ENCODE assay signal across 13 cellular contexts in the genomic region with DNA sequence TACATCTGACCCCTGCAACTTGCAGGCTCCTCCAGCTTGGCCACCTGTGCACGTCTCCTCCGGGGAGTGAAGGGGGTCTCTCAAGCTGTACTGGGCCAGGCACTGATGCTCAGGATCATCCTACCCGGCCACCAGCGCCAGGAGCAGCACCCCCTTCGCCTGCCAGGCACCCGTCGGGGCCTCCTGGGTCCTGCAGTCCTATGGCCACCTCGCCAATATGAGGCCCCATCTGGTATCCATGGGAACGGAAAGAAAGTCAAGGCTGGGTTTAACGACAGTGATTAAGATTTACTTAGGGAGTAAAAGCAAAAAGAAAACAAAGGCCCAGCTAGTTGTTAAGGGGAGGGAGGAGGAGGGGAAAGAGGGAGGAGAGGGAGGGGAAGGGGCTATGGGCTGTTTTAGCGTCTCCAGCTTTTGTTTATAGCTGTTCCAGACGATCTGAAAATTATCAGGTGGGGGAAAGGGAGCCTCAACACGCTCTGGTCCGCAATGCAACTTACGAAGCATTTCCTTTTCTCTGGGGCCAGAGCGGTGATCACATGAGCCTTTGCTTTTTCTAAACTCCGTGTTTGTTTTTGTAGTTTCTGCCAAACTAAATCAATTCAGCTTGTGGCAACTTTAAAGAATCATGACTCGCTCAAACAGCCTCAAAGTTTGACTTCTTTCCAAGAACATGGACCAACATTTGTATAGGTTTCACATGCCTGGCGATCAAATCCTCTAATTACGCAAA.
DNase-seq lines count a peak whose midpoint lies in the region; ATAC-seq and TF ChIP-seq lines count a peak whose summit lies in the region.
"Had no signal": no experiment of that assay in that cellular context is flagged by ENCODE, and none has a peak within 500 bp of the region (broad histone marks: within the 10 kb centered on the region; RNA-seq: fewer than 3 reads in every experiment).

No MANE protein-coding gene starts in this region.

- no peak overlapping the region for H3K9ac ChIP-seq in neural progenitor cell
- H3K9ac ChIP-seq: BLaER1 treated with 17β-estradiol and CSF1 and Interleukin-3, amounts not matched to agents 10 nM and 100 nM had no signal

- no peak overlapping the region for H2AFZ ChIP-seq in neural progenitor cell (replicated peaks)

- no TSS peak for BruUV-seq in A673 (replicated peaks; lab: Mats Ljungman, UMichigan)

- H3K36me3 ChIP-seq in A673 (ENCODE audit: insufficient read depth, low read length, poor library complexity, severe bottlenecking) (no peaks in the 10 kb centered on the region), neural progenitor cell (no peaks in the 10 kb centered on the region)
- H3K36me3 ChIP-seq: BLaER1 treated with 17β-estradiol and CSF1 and Interleukin-3, amounts not matched to agents 10 nM and 100 nM had no signal

- intact Hi-C loops in A673 (cut with micrococcal nuclease; ENCODE audit: unreplicated experiment): no loop called here

- DNase-seq in A673 (ENCODE audit: low spot score): peak; percentile 54
- peak; percentile 64 for DNase-seq in NCI-H2227 (lab: John Stamatoyannopoulos, UW; ENCODE audit: unreplicated experiment)
- DNase-seq in fibroblast of gingiva (ENCODE audit: low read depth): peak; percentile 100
- DNase-seq in neural progenitor cell (ENCODE audit: low spot score): peak; percentile 59
- DNase-seq in effector CD8-positive, alpha-beta T cell (lab: John Stamatoyannopoulos, UW): no peak
- no peak for DNase-seq in NCI-H187 treated with DMSO at 0.1 percent for 48 hours (lab: John Stamatoyannopoulos, UW)
- no peak for DNase-seq in NCI-H128 (lab: John Stamatoyannopoulos, UW; ENCODE audit: unreplicated experiment)
- DNase-seq: left cardiac atrium, NCI-H187, T-helper 9 cell had no signal

- H3K27ac ChIP-seq in A673 (ENCODE audit: low read depth, low read length, poor library complexity, severe bottlenecking): peak overlapping the region; percentile 5
- H3K27ac ChIP-seq in neural progenitor cell: no peak overlapping the region
- H3K27ac ChIP-seq: BLaER1 treated with 17β-estradiol and CSF1 and Interleukin-3, amounts not matched to agents 10 nM and 100 nM had no signal

- H3K4me3 Mint-ChIP-seq in neural progenitor cell: no peak overlapping the region
- H3K4me3 Mint-ChIP-seq: activated naive CD4-positive, alpha-beta T cell treated with anti-CD3 and anti-CD28 coated beads, Interleukin-2, amount 50 U/mL, for 24 hours had no signal

- H3K4me1 Mint-ChIP-seq in neural progenitor cell: peaks cover 38% of the 10 kb centered on the region
- H3K4me1 Mint-ChIP-seq: activated naive CD4-positive, alpha-beta T cell treated with anti-CD3 and anti-CD28 coated beads, Interleukin-2, amount 50 U/mL, for 24 hours had no signal

- no peak for ATAC-seq in GM21529 (IDR thresholded peaks at IDR 0.05; ENCODE audit: unreplicated experiment)

- peaks cover 48% of the 10 kb centered on the region for H3K79me2 ChIP-seq in neural progenitor cell (ENCODE audit: low read depth)

- peaks cover 8% of the 10 kb centered on the region for H3K36me3 Mint-ChIP-seq in neural progenitor cell
- H3K36me3 Mint-ChIP-seq: activated naive CD4-positive, alpha-beta T cell treated with anti-CD3 and anti-CD28 coated beads, Interleukin-2, amount 50 U/mL, for 24 hours had no signal

- H3K27me3 ChIP-seq in A673 (replicated peaks; ENCODE audit: insufficient read depth, low read depth, low read length, poor library complexity): no peaks in the 10 kb centered on the region
- H3K27me3 ChIP-seq in neural progenitor cell: no peaks in the 10 kb centered on the region
- H3K27me3 ChIP-seq: BLaER1 treated with 17β-estradiol and CSF1 and Interleukin-3, amounts not matched to agents 10 nM and 100 nM had no signal

- H3K4me3 ChIP-seq in A673 (ENCODE audit: low read depth, low read length, poor library complexity, severe bottlenecking) (no peak overlapping the region), neural progenitor cell (no peak overlapping the region)
- H3K4me3 ChIP-seq: BLaER1 treated with 17β-estradiol and CSF1 and Interleukin-3, amounts not matched to agents 10 nM and 100 nM had no signal

- H3K27ac Mint-ChIP-seq in neural progenitor cell: peak overlapping the region; percentile 73
- H3K27ac Mint-ChIP-seq: activated naive CD4-positive, alpha-beta T cell treated with anti-CD3 and anti-CD28 coated beads, Interleukin-2, amount 50 U/mL, for 24 hours had no signal

- POLR2A ChIA-PET in A673 (lab: Charles Lee; ENCODE audit: low non-redundant PET): no interaction called here

- H3K4me1 ChIP-seq in A673 (ENCODE audit: insufficient read depth, low read length, poor library complexity, severe bottlenecking): peaks cover 10% of the 10 kb centered on the region
- peaks cover 22% of the 10 kb centered on the region for H3K4me1 ChIP-seq in neural progenitor cell

- H3K9me3 Mint-ChIP-seq in neural progenitor cell: peaks cover 11% of the 10 kb centered on the region
- H3K9me3 Mint-ChIP-seq: activated naive CD4-positive, alpha-beta T cell treated with anti-CD3 and anti-CD28 coated beads, Interleukin-2, amount 50 U/mL, for 24 hours had no signal

- peaks cover 2% of the 10 kb centered on the region for H3K27me3 Mint-ChIP-seq in neural progenitor cell (ENCODE audit: insufficient read depth, low read depth)

- peaks cover 42% of the 10 kb centered on the region for H4K20me1 ChIP-seq in neural progenitor cell (ENCODE audit: low read depth)
- H4K20me1 ChIP-seq: BLaER1 treated with 17β-estradiol and CSF1 and Interleukin-3, amounts not matched to agents 10 nM and 100 nM had no signal

- H3K9me3 ChIP-seq in A673 (ENCODE audit: low read depth, low read length, poor library complexity, severe bottlenecking) (no peaks in the 10 kb centered on the region), neural progenitor cell (ENCODE audit: low read depth) (no peaks in the 10 kb centered on the region)
- H3K9me3 ChIP-seq: BLaER1 treated with 17β-estradiol and CSF1 and Interleukin-3, amounts not matched to agents 10 nM and 100 nM had no signal

- peak overlapping the region; percentile 25 for H3K4me2 ChIP-seq in neural progenitor cell
- H3K4me2 ChIP-seq: BLaER1 treated with 17β-estradiol and CSF1 and Interleukin-3, amounts not matched to agents 10 nM and 100 nM had no signal

- no peaks in the 10 kb centered on the region for H3F3A ChIP-seq in neural progenitor cell (ENCODE audit: low read depth)

- TF ChIP-seq CTCF in A673 (conservative IDR thresholded peaks at IDR 0.05; ENCODE audit: low read depth, low read length) (no peak), neural progenitor cell (IDR thresholded peaks at IDR 0.05) (no peak)

- CTCF ChIA-PET in A673 (lab: Charles Lee): interaction anchor here (0.6 kb wide), 1 partner anchor 136 kb away, joined by 9 read pairs; no protein-coding TSS in a partner anchor

Comparison
In these comparisons a context has a peak if more than half of its experiments do, and no peak if none do; other contexts are left out.
1. DNase-seq: peak in A673 (single experiment), NCI-H2227 (single experiment), fibroblast of gingiva (single experiment) and neural progenitor cell (single experiment); none in effector CD8-positive, alpha-beta T cell (single experiment), NCI-H187 treated with DMSO at 0.1 percent for 48 hours (single experiment) and NCI-H128 (single experiment).